Comparison of ENCODE assay signal across 10 cellular contexts in the genomic region with DNA sequence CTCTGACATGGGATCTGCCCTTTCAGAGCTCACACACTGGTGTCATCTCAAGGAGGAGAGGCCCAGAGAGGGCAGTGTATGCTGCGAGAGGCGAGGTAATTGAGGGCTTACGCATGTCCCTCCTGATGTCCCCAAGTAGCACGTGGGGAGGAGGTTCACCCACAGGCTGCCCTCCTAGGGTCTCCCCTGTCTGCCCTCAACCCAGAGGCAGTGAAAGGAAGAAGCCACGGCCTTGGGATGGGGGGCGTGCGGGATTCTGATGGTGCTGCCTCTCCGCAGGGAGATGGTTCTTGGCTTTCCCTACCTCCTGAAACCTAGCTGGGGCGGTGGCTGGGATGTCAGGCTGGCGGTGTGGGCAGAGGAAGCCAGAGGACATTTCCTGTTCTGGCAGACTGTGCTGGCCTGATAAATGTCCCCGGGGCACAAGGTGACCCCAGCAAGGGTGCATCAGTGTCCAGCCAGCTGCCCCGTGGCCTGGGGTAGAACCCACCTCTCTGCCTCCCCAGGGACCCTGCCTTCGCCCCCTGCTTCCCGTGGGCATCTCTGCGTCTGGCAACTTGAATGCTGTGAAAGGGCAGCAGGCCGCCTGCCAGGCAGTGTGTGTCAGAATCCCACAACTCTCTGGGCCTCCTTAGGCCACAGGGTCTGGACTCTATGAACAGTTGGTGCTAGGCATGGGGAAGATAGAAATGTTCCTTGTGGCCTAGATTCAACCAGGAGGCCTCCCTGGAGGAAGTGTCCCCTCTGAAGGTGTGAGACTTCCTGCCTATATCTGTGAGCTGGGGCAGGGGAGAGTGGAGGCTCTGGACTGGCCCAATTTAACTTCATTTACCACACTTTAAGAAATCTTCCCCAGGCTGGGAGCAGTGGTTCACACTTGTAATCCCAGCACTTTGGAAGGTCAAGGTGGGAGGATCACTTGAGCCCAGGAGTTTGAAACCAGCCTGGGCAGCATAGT. TPM values are rescaled to one million over a fixed set of nuclear protein-coding genes. Genes with fewer than 3 reads are reported as not detected.
DNase-seq lines count a peak whose midpoint lies in the region; ATAC-seq, FAIRE-seq and TF ChIP-seq lines count a peak whose summit lies in the region.
"Had no signal": no experiment of that assay in that cellular context is flagged by ENCODE, and none has a peak within 500 bp of the region (broad histone marks: within the 10 kb centered on the region; RNA-seq: fewer than 3 reads in every experiment).

No MANE protein-coding gene starts in this region.

- peak overlapping the region; percentile 90 to 91 for H3K9ac ChIP-seq in K562 (ENCODE audit: insufficient read depth in 1 of 2, low read depth in 2 of 2, low read length in 2 of 2)
- peak overlapping the region; percentile 24 to 44 for H3K9ac ChIP-seq in mucosa of rectum (ENCODE audit: low read depth in 1 of 2, low read length in 2 of 2)

- TF ChIP-seq EP300 in K562 (IDR thresholded peaks at IDR 0.05; ENCODE audit: low read length), result no peak

- WGBS in K562 (ENCODE audit: insufficient coverage, low coverage, missing lambda C conversion rate), result 23% methylated on average over 15 of the region's 16 CpGs

- FAIRE-seq in HTR-8/SVneo (lab: Jason Lieb, UNC) (peak; percentile 9), K562 (lab: Jason Lieb, UNC) (no peak)
- FAIRE-seq: G401.6 had no signal

- H3K9me3 ChIP-seq in K562 (replicated peaks; ENCODE audit: control insufficient read depth, insufficient read depth, low read depth, low read length) (no peaks in the 10 kb centered on the region), mucosa of rectum (ENCODE audit: control insufficient read depth in 2 of 2, low read length in 2 of 2) (no peaks in the 10 kb centered on the region)

- DNase-seq in 8988T, result peak; percentile 45
- no peak for DNase-seq in HTR-8/SVneo (ENCODE audit: insufficient read length, low spot score)
- DNase-seq in K562 (ENCODE audit: extremely low read depth in 1 of 4, low spot score in 3 of 4), result peak in 1 of 4 experiments; percentile 42
- DNase-seq in UCSD-AML1 (lab: John Stamatoyannopoulos, UW; ENCODE audit: unreplicated experiment), result no peak
- no peak for DNase-seq in NCI-H187 treated with DMSO at 0.1 percent for 48 hours (lab: John Stamatoyannopoulos, UW)
- no peak for DNase-seq in amygdala (lab: John Stamatoyannopoulos, UW)
- DNase-seq in HPDE6-E6E7 (ENCODE audit: extremely low spot score), result no peak

- peaks cover 24% of the 10 kb centered on the region for H3K9me1 ChIP-seq in K562 (ENCODE audit: control insufficient read depth, insufficient read depth, low read length)

- TF ChIP-seq POLR2A in K562 (conservative IDR thresholded peaks at IDR 0.05), result no peak

- intact Hi-C loops in K562 (cut with micrococcal nuclease), result no loop called here

- POLR2A ChIA-PET in K562 (lab: Yijun Ruan, JAX), result interaction anchor here (1.0 to 4.0 kb wide), 3 partner anchors 14 to 15 kb away, joined by 4 to 24 read pairs (median 5); no protein-coding TSS in a partner anchor

- H3K4me3 ChIP-seq in K562 (peak overlapping the region; percentile 93), mucosa of rectum (ENCODE audit: low read length in 2 of 2) (peak overlapping the region in 1 of 2 donors; percentile 9)
- H3K4me3 ChIP-seq: cardiac muscle cell had no signal

- in situ Hi-C loops in K562 (cut with MboI), result no loop called here

- H2AFZ ChIP-seq in K562 (ENCODE audit: low read depth, low read length), result no peak overlapping the region

- no peak for TF ChIP-seq RAD21 in K562 (CRISPR knock-in tag; conservative IDR thresholded peaks at IDR 0.05 in 1 of 2, IDR thresholded peaks at IDR 0.05 in 1 of 2)

- H3K4me2 ChIP-seq in K562 (ENCODE audit: insufficient read depth, low read length), result peak overlapping the region; percentile 92

- no peaks in the 10 kb centered on the region for H3K27me3 ChIP-seq in K562 (ENCODE audit: control insufficient read depth in 2 of 2, insufficient read depth in 2 of 2, low read length in 2 of 2)
- H3K27me3 ChIP-seq in mucosa of rectum (ENCODE audit: control insufficient read depth in 2 of 2, insufficient read depth in 2 of 2, low read length in 2 of 2), result no peaks in the 10 kb centered on the region
- H3K27me3 ChIP-seq: cardiac muscle cell had no signal

- TF ChIP-seq CTCF in K562 (IDR thresholded peaks at IDR 0.05 in 2 of 3, conservative IDR thresholded peaks at IDR 0.05 in 1 of 3; ENCODE audit: insufficient read depth in 2 of 3, low read depth in 1 of 3, low read length in 3 of 3), result no peak

- H4K20me1 ChIP-seq in K562 (replicated peaks; ENCODE audit: control insufficient read depth, insufficient read depth, low read length), result peaks cover 68% of the 10 kb centered on the region

- no TSS peak for BruUV-seq in K562 (replicated peaks; lab: Mats Ljungman, UMichigan)

- H3K36me3 ChIP-seq in K562 (ENCODE audit: control insufficient read depth, insufficient read depth, low read length) (peaks cover 68% of the 10 kb centered on the region), mucosa of rectum (ENCODE audit: control insufficient read depth in 2 of 2, insufficient read depth in 2 of 2, low read length in 2 of 2) (no peaks in the 10 kb centered on the region)
- H3K36me3 ChIP-seq: cardiac muscle cell had no signal

- H3K79me2 ChIP-seq in K562 (ENCODE audit: control insufficient read depth, insufficient read depth, low read length), result peaks cover 98% of the 10 kb centered on the region

- H3K4me1 ChIP-seq in K562 (replicated peaks in 1 of 2; ENCODE audit: control insufficient read depth in 2 of 2, insufficient read depth in 2 of 2, low read length in 2 of 2) (peaks cover 65 to 77% of the 10 kb centered on the region in 2 experiments), mucosa of rectum (ENCODE audit: control insufficient read depth in 2 of 2, insufficient read depth in 2 of 2, low read length in 2 of 2) (peaks cover 44 to 48% of the 10 kb centered on the region in 2 donors)

- CTCF ChIA-PET in K562 (lab: Yijun Ruan, JAX; ENCODE audit: low intra/inter-chr PET ratio), result interaction anchor here (0.6 kb wide), 1 partner anchor 13 kb away, joined by 3 read pairs; no protein-coding TSS in a partner anchor

- peak; percentile 7 for ATAC-seq in K562

- H3K27ac ChIP-seq in K562 (ENCODE audit: extremely low read depth, low read depth, low read length), result peak overlapping the region; percentile 92
- peak overlapping the region; percentile 41 to 65 for H3K27ac ChIP-seq in mucosa of rectum (ENCODE audit: low read depth in 2 of 2, low read length in 2 of 2)
- H3K27ac ChIP-seq: cardiac muscle cell had no signal

TF ChIP-seq in K562, 482 proteins besides CTCF, POLR2A, EP300 and RAD21 (continues in another document):
- TF ChIP-seq POLR2AphosphoS5 (IDR thresholded peaks at IDR 0.05; ENCODE audit: control insufficient read depth, insufficient read depth, low read depth, low read length), result no peak; the same call in 1 of the 2 replicates
- 0 out of 2 replicates have a peak, but pooled peaks have one; percentile 0 for TF ChIP-seq CREB1 (IDR thresholded peaks at IDR 0.05)
- no peak for TF ChIP-seq CREB1 (CRISPR knock-in tag; IDR thresholded peaks at IDR 0.05)
- no peak for TF ChIP-seq ZNF75A (CRISPR knock-in tag; IDR thresholded peaks at IDR 0.05)
- no peak for TF ChIP-seq ZFPM2 (CRISPR knock-in tag; IDR thresholded peaks at IDR 0.05)
- peak; percentile 25; the same call in 1 of the 2 replicates for TF ChIP-seq ZBTB7A (IDR thresholded peaks at IDR 0.05; ENCODE audit: borderline replicate concordance, control insufficient read depth, low read depth, low read length)

RNA-seq across cellular contexts. Expression of a gene that starts 4.8 kb away (rescaled TPM):
- total RNA-seq in K562 (2011; cell fraction: chromatin; rRNA removed; ENCODE audit: low replicate concordance), result 50.2 and 69.6 TPM in 2 replicates
- 38.4 and 40.4 TPM in 2 replicates for total RNA-seq in K562 (2011; cell fraction: nucleolus; rRNA removed)
- total RNA-seq in K562 (2011; cell fraction: nucleoplasm; rRNA removed), result 52.1 and 86.9 TPM in 2 replicates
- 46.7 and 52.0 TPM in 2 replicates for total RNA-seq in K562 (2014; rRNA removed)
- 37.4 and 46.7 TPM in 2 replicates for total RNA-seq in K562 (2014; rRNA removed; fragmentation: Illumina TruSeq; extraction: Trizol)
- 22.9 and 23.4 TPM in 2 replicates for total RNA-seq in K562 (2015; rRNA removed; fragmentation: Illumina TruSeq; extraction: Trizol)
- 63.8 and 75.3 TPM in 2 replicates for total RNA-seq in K562 (2021)
- 28.2 and 32.5 TPM in 2 replicates for polyA plus RNA-seq in K562 (2011; rRNA removed)
- polyA plus RNA-seq in K562 (2011; cell fraction: cytosol; rRNA removed), result 33.3 and 57.9 TPM in 2 replicates
- polyA plus RNA-seq in K562 (2011; cell fraction: nucleus; rRNA removed), result 25.5 and 39.5 TPM in 2 replicates
- polyA plus RNA-seq in K562 (2012), result 29.2 and 33.2 TPM in 2 replicates
- 59.9 and 64.4 TPM in 2 replicates for polyA plus RNA-seq in K562 (2014; fragmentation: Illumina TruSeq; extraction: Trizol)
- polyA plus RNA-seq in K562 (2014; fragmentation: Nextera tagmentation; extraction: Ambion mirVana), result 10 to 100 TPM; 10.8 to 14.3 TPM
- polyA plus RNA-seq in K562 (2014; rRNA removed), result 38.6 and 41.3 TPM in 2 replicates
- 22.2 and 28.8 TPM in 2 replicates for polyA minus RNA-seq in K562 (2011; rRNA and poly(A)+ RNA removed)
- polyA minus RNA-seq in K562 (2011; cell fraction: cytosol; rRNA and poly(A)+ RNA removed), result 40.8 and 46.0 TPM in 2 replicates
- 10.2 and 14.4 TPM in 2 replicates for polyA minus RNA-seq in K562 (2011; cell fraction: nucleus; rRNA and poly(A)+ RNA removed)

RNA-seq across cellular contexts. Expression of a gene that starts 41.6 kb away (rescaled TPM):
- 4.2 and 14.8 TPM in 2 replicates for total RNA-seq in K562 (2011; cell fraction: chromatin; rRNA removed; ENCODE audit: low replicate concordance)
- total RNA-seq in K562 (2011; cell fraction: nucleolus; rRNA removed), result 14.1 and 15.7 TPM in 2 replicates
- 6.2 and 8.2 TPM in 2 replicates for total RNA-seq in K562 (2011; cell fraction: nucleoplasm; rRNA removed)
- total RNA-seq in K562 (2014; rRNA removed) (6.2 and 8.0 TPM in 2 replicates), K562 (2014; rRNA removed; fragmentation: Illumina TruSeq; extraction: Trizol) (1.3 and 1.5 TPM in 2 replicates), K562 (2015; rRNA removed; fragmentation: Illumina TruSeq; extraction: Trizol) (3.0 and 3.5 TPM in 2 replicates), K562 (2021) (8.9 and 12.4 TPM in 2 replicates)
- polyA plus RNA-seq in K562 (2011; rRNA removed) (2.2 and 2.5 TPM in 2 replicates), K562 (2014; fragmentation: Illumina TruSeq; extraction: Trizol) (3.4 and 5.7 TPM in 2 replicates), K562 (2014; fragmentation: Nextera tagmentation; extraction: Ambion mirVana) (under 1 TPM; 0.03 to 0.17 TPM), K562 (2014; rRNA removed) (6.9 and 7.2 TPM in 2 replicates)
- 2.8 and 8.2 TPM in 2 replicates for polyA plus RNA-seq in K562 (2011; cell fraction: cytosol; rRNA removed)
- polyA plus RNA-seq in K562 (2011; cell fraction: nucleus; rRNA removed), result 6.7 and 12.1 TPM in 2 replicates
- polyA plus RNA-seq in K562 (2012), result 6.0 and 7.5 TPM in 2 replicates
- polyA minus RNA-seq in K562 (2011; rRNA and poly(A)+ RNA removed), result 0.84 and 1.5 TPM in 2 replicates
- polyA minus RNA-seq in K562 (2011; cell fraction: cytosol; rRNA and poly(A)+ RNA removed), result 2.2 and 4.1 TPM in 2 replicates
- polyA minus RNA-seq in K562 (2011; cell fraction: nucleus; rRNA and poly(A)+ RNA removed), result 3.6 and 4.3 TPM in 2 replicates
